ENCODE assay signal across 29 cellular contexts in the genomic region with DNA sequence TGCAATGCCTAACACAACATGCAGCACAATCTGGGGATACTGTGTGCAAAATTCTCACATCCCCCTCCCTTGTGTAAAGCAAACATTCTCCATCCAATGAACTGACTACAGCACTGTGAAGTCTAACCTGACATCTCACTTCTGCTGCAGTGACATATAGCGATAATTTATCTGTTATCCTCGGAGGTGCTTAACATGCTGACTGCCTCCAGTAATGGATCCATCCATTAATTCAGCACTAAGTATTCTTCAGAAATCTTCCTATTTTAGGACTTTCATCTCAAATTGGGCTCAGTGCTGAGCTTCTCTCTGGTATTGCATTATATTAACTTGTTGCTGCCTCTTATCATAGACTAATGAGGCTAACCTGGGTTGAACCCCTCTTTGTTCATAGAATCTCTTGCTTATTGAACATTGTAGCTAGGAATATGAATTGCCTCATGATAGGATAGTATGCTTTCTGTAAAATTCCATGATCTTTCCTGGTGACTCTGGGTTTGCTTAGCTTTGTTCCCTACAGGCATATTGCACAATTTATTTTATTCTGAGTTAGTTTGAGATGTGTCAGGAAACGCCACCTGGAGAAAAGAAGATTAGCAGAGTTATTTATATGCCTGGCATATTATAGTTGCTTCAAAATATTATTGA.
"Had no signal": no experiment of that assay in that cellular context is flagged by ENCODE, and none has a peak within 500 bp of the region (broad histone marks: within the 10 kb centered on the region; RNA-seq: fewer than 3 reads in every experiment).

No MANE protein-coding gene starts in this region.

- H3K9ac ChIP-seq: neural progenitor cell, parathyroid adenoma had no signal

- H3K4me3 ChIP-seq: left lung, lower lobe of right lung, neural progenitor cell, psoas muscle, right atrium auricular region, skin epidermis, stomach, testis, thyroid gland, transverse colon, upper lobe of left lung, vagina had no signal

- ATAC-seq: left colon; left lung; lower lobe of right lung; naive thymus-derived CD8-positive, alpha-beta T cell; psoas muscle; sciatic nerve; stimulated activated naive B cell treated with anti-CD40 and anti-IgM and Interleukin-4, amounts not matched to agents 10 μg/mL and 1 μg/mL and 100 μg/mL, for 72 hours; stimulated activated naive CD8-positive, alpha-beta T cell treated with anti-CD3 and anti-CD28 coated beads, Interleukin-15, Interleukin-2, amounts not matched to agents 100 U/mL and 50 U/mL, for 24 hours had no signal

- H3K4me1 ChIP-seq: left lung, lower lobe of right lung, neural progenitor cell, parathyroid adenoma, psoas muscle, right atrium auricular region, stomach, testis, thyroid gland, transverse colon, upper lobe of left lung, vagina had no signal

- DNase-seq: hypothalamus; immature natural killer cell; kidney; left colon; left lung; lower lobe of right lung; mammary epithelial cell; mesenchymal stem cell; naive thymus-derived CD8-positive, alpha-beta T cell; occipital lobe; psoas muscle; stimulated activated CD4-positive, alpha-beta T cell treated with anti-CD3 and anti-CD28 coated beads, Interleukin-12 subunit alpha, Interleukin-12 subunit beta, amount 100 ng/mL, for 4 hours; stimulated activated CD4-positive, alpha-beta T cell treated with anti-CD3 and anti-CD28 coated beads, Interleukin-15, amount 100 ng/mL, for 24 hours; stimulated activated CD4-positive, alpha-beta T cell treated with anti-CD3 and anti-CD28 coated beads, Interleukin-2, amount 100 ng/mL, for 24 hours; stimulated activated CD4-positive, alpha-beta T cell treated with anti-CD3 and anti-CD28 coated beads, Interleukin-4, amount 100 ng/mL, for 1 hour; stimulated activated naive B cell treated with anti-CD40 and anti-IgM and Interleukin-4, amounts not matched to agents 10 μg/mL and 1 μg/mL and 100 μg/mL, for 72 hours; stimulated activated naive CD8-positive, alpha-beta T cell treated with anti-CD3 and anti-CD28 coated beads, Interleukin-15, Interleukin-2, amounts not matched to agents 100 U/mL and 50 U/mL, for 24 hours; stomach; testis; thyroid gland; transverse colon; upper lobe of left lung had no signal

- H3K9me3 ChIP-seq: left lung, lower lobe of right lung, neutrophil, psoas muscle, right atrium auricular region, stomach, testis, thyroid gland, transverse colon, upper lobe of left lung, vagina had no signal

- H3K27ac ChIP-seq: left lung, lower lobe of right lung, neural progenitor cell, neutrophil, parathyroid adenoma, psoas muscle, right atrium auricular region, skin epidermis, stomach, testis, thyroid gland, transverse colon, upper lobe of left lung, vagina had no signal

- H3K36me3 ChIP-seq: left lung, lower lobe of right lung, neural progenitor cell, neutrophil, right atrium auricular region, stomach, thyroid gland, transverse colon, upper lobe of left lung, vagina had no signal

- H3K27me3 ChIP-seq: left lung, neutrophil, right atrium auricular region, stomach, testis, thyroid gland, transverse colon, upper lobe of left lung, vagina had no signal

- H3K79me2 ChIP-seq: parathyroid adenoma had no signal

- H2AFZ ChIP-seq: neural progenitor cell, parathyroid adenoma had no signal

- H3K4me2 ChIP-seq: neural progenitor cell had no signal
